Comparison of ENCODE assay signal across 10 cellular contexts in genomic region chr22:29478326-29479276, GRCh38. TPM values are rescaled to one million over a fixed set of nuclear protein-coding genes. Genes with fewer than 3 reads are reported as not detected.
DNase-seq lines count a peak whose midpoint lies in the region; ATAC-seq and TF ChIP-seq lines count a peak whose summit lies in the region.
"Had no signal": no experiment of that assay in that cellular context is flagged by ENCODE, and none has a peak within 500 bp of the region (broad histone marks: within the 10 kb centered on the region; RNA-seq: fewer than 3 reads in every experiment).

No MANE protein-coding gene starts in this region.

- H3K4me1 ChIP-seq in liver (ENCODE audit: control insufficient read depth in 4 of 4, insufficient read depth in 4 of 4, low read length in 3 of 4), result peaks cover 9 to 18% (median 13%) of the 10 kb centered on the region in 4 donors

- H3K9me3 Mint-ChIP-seq in CD4-positive, alpha-beta T cell, result no peaks in the 10 kb centered on the region
- no peaks in the 10 kb centered on the region for H3K9me3 Mint-ChIP-seq in osteocyte (ENCODE audit: unreplicated experiment)

- peak; percentile 77 for ATAC-seq in CD4-positive, alpha-beta T cell (ENCODE audit: poor library complexity)
- ATAC-seq in HG03460 (IDR thresholded peaks at IDR 0.05; ENCODE audit: unreplicated experiment) (no peak), GM18861 (IDR thresholded peaks at IDR 0.05; ENCODE audit: unreplicated experiment) (no peak)

- H3K4me3 Mint-ChIP-seq in CD4-positive, alpha-beta T cell, result peak overlapping the region; percentile 34
- H3K4me3 Mint-ChIP-seq in osteocyte (ENCODE audit: unreplicated experiment), result no peak overlapping the region

- 13% methylated on average over 21 of the region's 21 CpGs for WGBS in liver

- peaks cover 73% of the 10 kb centered on the region for H3K27me3 Mint-ChIP-seq in CD4-positive, alpha-beta T cell
- peaks cover 51% of the 10 kb centered on the region for H3K27me3 Mint-ChIP-seq in osteocyte (ENCODE audit: unreplicated experiment)

- intact Hi-C loops in CD4-positive, alpha-beta T cell (cut with DNase I, micrococcal nuclease), result loop anchor here in 1 of 2 experiments (10.0 kb wide), 1 partner anchor 84 kb away; no protein-coding TSS in a partner anchor
- intact Hi-C loops in posterior vena cava (cut with DNase I), result no loop called here

- H3K36me3 Mint-ChIP-seq in CD4-positive, alpha-beta T cell (ENCODE audit: low read depth), result no peaks in the 10 kb centered on the region
- no peaks in the 10 kb centered on the region for H3K36me3 Mint-ChIP-seq in osteocyte (ENCODE audit: unreplicated experiment)

- no peaks in the 10 kb centered on the region for H3K9me3 ChIP-seq in CD4-positive, alpha-beta T cell (ENCODE audit: control insufficient read depth, low read length)
- H3K9me3 ChIP-seq in liver (ENCODE audit: control insufficient read depth in 4 of 4, low read length in 3 of 4), result peaks cover 0 to 2% (median 0%) of the 10 kb centered on the region in 4 donors

- H3K27ac ChIP-seq in CD4-positive, alpha-beta T cell (ENCODE audit: low read depth, low read length), result no peak overlapping the region
- H3K27ac ChIP-seq in liver (ENCODE audit: low read depth in 1 of 2, low read length in 2 of 2), result no peak overlapping the region
- H3K27ac ChIP-seq: esophagus muscularis mucosa had no signal

- TF ChIP-seq EP300 in Ishikawa (IDR thresholded peaks at IDR 0.05; ENCODE audit: borderline replicate concordance), result no peak

- H3K27ac Mint-ChIP-seq in CD4-positive, alpha-beta T cell, result no peak overlapping the region
- H3K27ac Mint-ChIP-seq in osteocyte (ENCODE audit: unreplicated experiment), result no peak overlapping the region

- H3K4me1 Mint-ChIP-seq in CD4-positive, alpha-beta T cell (ENCODE audit: low read depth), result peaks cover 19% of the 10 kb centered on the region
- peaks cover 20% of the 10 kb centered on the region for H3K4me1 Mint-ChIP-seq in osteocyte (ENCODE audit: unreplicated experiment)

- no peaks in the 10 kb centered on the region for H3K36me3 ChIP-seq in liver (ENCODE audit: control insufficient read depth in 4 of 4, insufficient read depth in 3 of 4, low read depth in 1 of 4, low read length in 3 of 4)
- H3K36me3 ChIP-seq: esophagus muscularis mucosa had no signal

- peak in 5 of 10 experiments; percentile 10 to 38 (median 24) for DNase-seq in CD4-positive, alpha-beta T cell
- DNase-seq in activated naive CD4-positive, alpha-beta T cell treated with Interleukin-2 at 50 U/mL for 16 hours, result peak; percentile 34
- DNase-seq in osteocyte (ENCODE audit: extremely low spot score, unreplicated experiment) (no peak), posterior vena cava (ENCODE audit: low spot score) (no peak)

- peaks cover 44% of the 10 kb centered on the region for H3K27me3 ChIP-seq in CD4-positive, alpha-beta T cell (ENCODE audit: control insufficient read depth, insufficient read depth, low read length)
- peaks cover 0 to 8% (median 3%) of the 10 kb centered on the region in 4 donors for H3K27me3 ChIP-seq in liver (ENCODE audit: control insufficient read depth in 4 of 4, insufficient read depth in 4 of 4, low read length in 3 of 4)

- H3K4me3 ChIP-seq in liver (ENCODE audit: low read depth in 1 of 3, low read length in 3 of 3), result no peak overlapping the region
- H3K4me3 ChIP-seq: esophagus muscularis mucosa had no signal

- CTCF ChIA-PET in CD4-positive, alpha-beta T cell (lab: Charles Lee), result no interaction called here

- TF ChIP-seq RAD21 in Ishikawa (IDR thresholded peaks at IDR 0.05; ENCODE audit: low read depth), result no peak
- no peak for TF ChIP-seq RAD21 in liver (IDR thresholded peaks at IDR 0.05)

- POLR2A ChIA-PET in CD4-positive, alpha-beta T cell (lab: Charles Lee), result no interaction called here

- no peak for TF ChIP-seq CTCF in CD4-positive, alpha-beta T cell (IDR thresholded peaks at IDR 0.05)
- no peak for TF ChIP-seq CTCF in liver (IDR thresholded peaks at IDR 0.05; ENCODE audit: low read depth, low read length, missing input control)
- TF ChIP-seq CTCF in osteocyte (IDR thresholded peaks at IDR 0.05), result no peak

- no peak overlapping the region for H3K9ac ChIP-seq in liver (ENCODE audit: low read depth in 1 of 2, low read length in 2 of 2)

TF ChIP-seq in Ishikawa, 13 proteins besides CTCF, POLR2A, EP300 and RAD21 (continues in another document):
- peak; percentile 97 for TF ChIP-seq REST (IDR thresholded peaks at IDR 0.05; ENCODE audit: low read depth)
- TF ChIP-seq EGR1 (IDR thresholded peaks at IDR 0.05), result no peak
- 0 out of 2 replicates have a peak, but pooled peaks have one; percentile 6 for TF ChIP-seq TEAD4 (IDR thresholded peaks at IDR 0.05)
- TF ChIP-seq ZBTB7A (IDR thresholded peaks at IDR 0.05; ENCODE audit: low read depth), result peak; percentile 76
- no peak for TF ChIP-seq YY1 (IDR thresholded peaks at IDR 0.05; ENCODE audit: low read depth)
- TF ChIP-seq TCF12 (IDR thresholded peaks at IDR 0.05; ENCODE audit: low read depth), result peak; percentile 51

TF ChIP-seq in liver, 16 proteins besides CTCF, POLR2A, EP300 and RAD21:
- TF ChIP-seq NR2F2 (IDR thresholded peaks at IDR 0.05) (no peak), REST (IDR thresholded peaks at IDR 0.05) (peak; percentile 98), HNF4A (conservative IDR thresholded peaks at IDR 0.05) (no peak)

RNA-seq across cellular contexts. Expression of gene NEFH, which starts 1.4 kb away (rescaled TPM):
- under 1 TPM; 0.05 to 0.06 TPM for total RNA-seq in CD4-positive, alpha-beta T cell
- 1 to 10 TPM in 1 of 2 donors, under 1 TPM in 1; 0.17 to 1.6 TPM for total RNA-seq in liver
- polyA plus RNA-seq in liver, result under 1 TPM; 0.04 to 0.25 TPM
- 0.62 and 1.4 TPM in 2 replicates for total RNA-seq in osteocyte
- under 1 TPM; 0.33 to 0.42 TPM for total RNA-seq in posterior vena cava

RNA-seq across cellular contexts. Expression of gene RFPL1, which starts 40.2 kb away (rescaled TPM):
- not detected for total RNA-seq in CD4-positive, alpha-beta T cell
- total RNA-seq in liver, result 1 to 10 TPM in 1 of 2 donors, not detected in 1; 1.0 TPM
- 1 to 10 TPM in 1 of 2 donors, not detected in 1; 1.0 TPM for polyA plus RNA-seq in liver
- not detected in 2 replicates for total RNA-seq in osteocyte
- not detected for total RNA-seq in posterior vena cava
- total RNA-seq: esophagus muscularis mucosa, ureter had no signal
